Comparison of ENCODE assay signal across 24 cellular contexts in genomic region chr16:14315683-14316320, GRCh38.
"Had no signal": no experiment of that assay in that cellular context is flagged by ENCODE, and none has a peak within 500 bp of the region (broad histone marks: within the 10 kb centered on the region; RNA-seq: fewer than 3 reads in every experiment).

No MANE protein-coding gene starts in this region.

- FAIRE-seq: islet of Langerhans, kidney had no signal

- H3K27me3 ChIP-seq: ovary, sigmoid colon, tibial nerve, uterus had no signal

- H3K4me3 ChIP-seq: left lung, lung, mucosa of descending colon, ovary, sigmoid colon, smooth muscle cell, tibial nerve, uterus had no signal

- H3K27ac ChIP-seq: left lung, ovary, sigmoid colon, tibial nerve, uterus had no signal

- H3K36me3 ChIP-seq: left lung, ovary, sigmoid colon, tibial nerve, uterus had no signal

- H3K9me3 ChIP-seq: left lung, mucosa of descending colon, ovary, sigmoid colon, tibial nerve, uterus had no signal

- DNase-seq: hypothalamus; immature natural killer cell; kidney; left colon; left lung; midbrain; mucosa of descending colon; naive thymus-derived CD4-positive, alpha-beta T cell; ovary; retina; right cardiac atrium; sigmoid colon; stimulated activated CD4-positive, alpha-beta T cell treated with anti-CD3 and anti-CD28 coated beads, Interleukin-12 subunit alpha, Interleukin-12 subunit beta, amount 100 ng/mL, for 4 hours; stimulated activated CD4-positive, alpha-beta T cell treated with anti-CD3 and anti-CD28 coated beads, Interleukin-15, amount 100 ng/mL, for 24 hours; stimulated activated CD4-positive, alpha-beta T cell treated with anti-CD3 and anti-CD28 coated beads, Interleukin-4, amount 100 ng/mL, for 24 hours; stimulated activated naive CD4-positive, alpha-beta T cell; substantia nigra; uterus had no signal

- ATAC-seq: left colon; left lung; mucosa of descending colon; naive thymus-derived CD4-positive, alpha-beta T cell; natural killer cell treated with Interleukin-12 subunit alpha and Interleukin-12 subunit beta and Interleukin-15 and Interleukin-18, amount 100 ng/mL, for 72 hours; right cardiac atrium; stimulated activated effector memory CD8-positive, alpha-beta T cell treated with anti-CD3 and anti-CD28 coated beads, Interleukin-12 subunit alpha, Interleukin-12 subunit beta, amount 100 ng/mL, for 72 hours had no signal

- H3K4me2 ChIP-seq: smooth muscle cell had no signal

- H3K4me1 ChIP-seq: left lung, uterus had no signal
